In the genomic region with DNA sequence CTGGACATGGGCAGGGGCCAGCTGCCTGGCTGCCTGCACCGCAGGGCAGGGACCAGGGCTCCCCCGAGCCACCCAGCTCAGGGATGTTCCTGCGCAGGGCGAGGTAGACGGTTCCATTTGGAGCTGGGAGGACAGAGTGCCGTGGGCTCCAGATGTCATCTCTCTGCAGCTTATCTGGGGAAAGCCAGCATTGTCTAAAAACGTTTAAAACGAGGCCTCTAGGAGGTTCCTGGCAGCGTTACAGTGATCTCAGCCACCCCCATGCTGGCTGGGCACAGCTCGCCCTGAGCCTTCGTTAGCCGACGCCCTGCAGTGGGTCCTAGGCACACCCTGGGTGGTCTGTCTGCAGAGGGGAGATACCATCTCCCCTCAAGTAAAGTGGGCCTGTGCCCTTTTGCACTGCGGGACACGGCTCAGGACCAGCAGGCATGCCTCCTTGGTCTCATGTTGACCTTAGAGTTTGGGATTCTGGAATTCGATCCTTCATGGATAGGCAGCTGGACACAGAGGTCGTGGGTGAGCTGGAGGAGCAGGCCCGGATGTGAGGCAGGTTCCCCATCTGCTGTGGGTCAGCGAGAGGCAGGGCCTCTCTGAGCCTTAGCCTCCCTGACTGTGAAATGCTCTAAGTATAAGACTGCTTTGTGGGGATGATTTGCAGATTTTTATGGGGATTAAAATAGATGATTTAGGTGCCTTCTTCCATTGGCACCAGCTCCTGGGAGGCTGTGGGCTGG, we compare ENCODE assay signal across 13 cellular contexts. TPM values are rescaled to one million over a fixed set of nuclear protein-coding genes. Genes with fewer than 3 reads are reported as not detected.
DNase-seq lines count a peak whose midpoint lies in the region; ATAC-seq and TF ChIP-seq lines count a peak whose summit lies in the region.
"Had no signal": no experiment of that assay in that cellular context is flagged by ENCODE, and none has a peak within 500 bp of the region (broad histone marks: within the 10 kb centered on the region; RNA-seq: fewer than 3 reads in every experiment).

No MANE protein-coding gene starts in this region.

- H3K36me3 ChIP-seq in GM23338 (ENCODE audit: insufficient read depth) (no peaks in the 10 kb centered on the region), skeletal muscle tissue (ENCODE audit: control insufficient read depth in 3 of 3, insufficient read depth in 3 of 3, low read length in 3 of 3) (peaks cover 0 to 2% (median under 1%) of the 10 kb centered on the region in 3 donors)
- H3K36me3 ChIP-seq: adrenal gland, pancreas had no signal

- no peaks in the 10 kb centered on the region; the same call in 2 of the 3 replicates for H3K9me3 Mint-ChIP-seq in GM23338
- H3K9me3 Mint-ChIP-seq: CD4-positive, CD25-positive, alpha-beta regulatory T cell; stimulated activated naive CD8-positive, alpha-beta T cell treated with anti-CD3 and anti-CD28 coated beads, Interleukin-15, Interleukin-2, amounts not matched to agents 100 ng/mL and 50 ng/mL, for 24 hours had no signal

- WGBS in right cardiac atrium: 53% methylated on average over 19 of the region's 19 CpGs

- no peak overlapping the region; the same call in 2 of the 3 replicates for H3K4me3 Mint-ChIP-seq in GM23338
- no peak overlapping the region for H3K4me3 Mint-ChIP-seq in T-helper 17 cell
- H3K4me3 Mint-ChIP-seq: CD4-positive, CD25-positive, alpha-beta regulatory T cell; stimulated activated naive CD8-positive, alpha-beta T cell treated with anti-CD3 and anti-CD28 coated beads, Interleukin-15, Interleukin-2, amounts not matched to agents 100 ng/mL and 50 ng/mL, for 24 hours had no signal

- H3K27ac ChIP-seq in GM23338 (ENCODE audit: low read depth): no peak overlapping the region
- H3K27ac ChIP-seq in right cardiac atrium (ENCODE audit: low read length): no peak overlapping the region
- no peak overlapping the region for H3K27ac ChIP-seq in skeletal muscle tissue (ENCODE audit: low read depth, low read length)
- H3K27ac ChIP-seq: HL-60, pancreas had no signal

- no peak overlapping the region for H3K4me2 ChIP-seq in GM23338

- no peak overlapping the region for H2AFZ ChIP-seq in GM23338

- peaks cover 23% of the 10 kb centered on the region for H3K27me3 Mint-ChIP-seq in GM23338 (ENCODE audit: insufficient read depth, low read depth, poor library complexity)
- no peaks in the 10 kb centered on the region for H3K27me3 Mint-ChIP-seq in T-helper 17 cell
- H3K27me3 Mint-ChIP-seq: stimulated activated naive CD8-positive, alpha-beta T cell treated with anti-CD3 and anti-CD28 coated beads, Interleukin-15, Interleukin-2, amounts not matched to agents 100 ng/mL and 50 ng/mL, for 24 hours had no signal

- peak overlapping the region; percentile 89 for H3K27ac Mint-ChIP-seq in GM23338
- peak overlapping the region; percentile 79 for H3K27ac Mint-ChIP-seq in T-helper 17 cell
- H3K27ac Mint-ChIP-seq: stimulated activated naive CD8-positive, alpha-beta T cell treated with anti-CD3 and anti-CD28 coated beads, Interleukin-15, Interleukin-2, amounts not matched to agents 100 ng/mL and 50 ng/mL, for 24 hours had no signal

- H3K4me1 Mint-ChIP-seq in GM23338 (peaks cover 46% of the 10 kb centered on the region), T-helper 17 cell (peaks cover 10% of the 10 kb centered on the region)

- TF ChIP-seq CTCF in GM23338 (conservative IDR thresholded peaks at IDR 0.05; ENCODE audit: low read depth in 2 of 2): no peak

- H3K9ac ChIP-seq in skeletal muscle tissue (ENCODE audit: low read depth in 1 of 3, low read length in 3 of 3): peak overlapping the region; percentile 33 to 43 (median 38)

- H3K9me3 ChIP-seq in T-helper 17 cell (ENCODE audit: control insufficient read depth, low read length, poor library complexity, severe bottlenecking) (no peaks in the 10 kb centered on the region), right cardiac atrium (ENCODE audit: control insufficient read depth, low read length) (no peaks in the 10 kb centered on the region), skeletal muscle tissue (ENCODE audit: control insufficient read depth in 3 of 3, low read length in 3 of 3) (no peaks in the 10 kb centered on the region)
- H3K9me3 ChIP-seq: adrenal gland, pancreas had no signal

- peaks cover 4% of the 10 kb centered on the region; the same call in 1 of the 2 replicates for H3K79me2 ChIP-seq in GM23338 (replicated peaks; ENCODE audit: insufficient read depth)

- H3K27me3 ChIP-seq in GM23338 (ENCODE audit: insufficient read depth) (no peaks in the 10 kb centered on the region), right cardiac atrium (ENCODE audit: control insufficient read depth, insufficient read depth) (no peaks in the 10 kb centered on the region), skeletal muscle tissue (ENCODE audit: control insufficient read depth in 3 of 3, insufficient read depth in 3 of 3, low read length in 3 of 3) (no peaks in the 10 kb centered on the region)
- H3K27me3 ChIP-seq: adrenal gland, pancreas had no signal

- no peaks in the 10 kb centered on the region; the same call in 1 of the 2 replicates for H4K20me1 ChIP-seq in GM23338 (replicated peaks; ENCODE audit: insufficient read depth)

- ATAC-seq in GM23338 (no peak), T-helper 17 cell (no peak), right cardiac atrium (peak; percentile 10 to 30), HG03469 (IDR thresholded peaks at IDR 0.05; ENCODE audit: unreplicated experiment) (no peak), GM21526 (IDR thresholded peaks at IDR 0.05; ENCODE audit: low FRiP score, unreplicated experiment) (no peak)
- ATAC-seq: pancreas had no signal

- H3K9me2 ChIP-seq in GM23338 (ENCODE audit: insufficient read depth): no peaks in the 10 kb centered on the region

- DNase-seq in GM23338 (ENCODE audit: low spot score): no peak
- no peak for DNase-seq in T-helper 17 cell
- DNase-seq in right cardiac atrium: peak in 1 of 3 donors; percentile 64
- no peak for DNase-seq in GM03348 (ENCODE audit: low spot score)
- DNase-seq: adrenal gland; CD4-positive, CD25-positive, alpha-beta regulatory T cell; pancreas; stimulated activated CD4-positive, alpha-beta T cell treated with anti-CD3 and anti-CD28 coated beads, Interleukin-4, amount 100 ng/mL, for 1 hour had no signal

- intact Hi-C loops in right cardiac atrium (cut with DNase I): no loop called here

- H3K36me3 Mint-ChIP-seq in GM23338 (ENCODE audit: low read depth) (peaks cover 10% of the 10 kb centered on the region; the same call in 2 of the 3 replicates), T-helper 17 cell (ENCODE audit: low read depth) (no peaks in the 10 kb centered on the region)
- H3K36me3 Mint-ChIP-seq: CD4-positive, CD25-positive, alpha-beta regulatory T cell had no signal

- peaks cover 31% of the 10 kb centered on the region for H3K4me1 ChIP-seq in GM23338 (ENCODE audit: insufficient read depth)
- H3K4me1 ChIP-seq in right cardiac atrium (ENCODE audit: control insufficient read depth, insufficient read depth, low read length): peaks cover 3% of the 10 kb centered on the region
- H3K4me1 ChIP-seq in skeletal muscle tissue (ENCODE audit: control insufficient read depth in 3 of 3, insufficient read depth in 3 of 3, low read length in 3 of 3): peaks cover 9 to 22% (median 15%) of the 10 kb centered on the region in 3 donors
- H3K4me1 ChIP-seq: pancreas had no signal

- H3K4me3 ChIP-seq in GM23338 (no peak overlapping the region), right cardiac atrium (ENCODE audit: low read length) (no peak overlapping the region), skeletal muscle tissue (ENCODE audit: low read length in 3 of 3) (no peak overlapping the region)
- H3K4me3 ChIP-seq: adrenal gland, pancreas had no signal

- no peaks in the 10 kb centered on the region for H3F3A ChIP-seq in GM23338 (replicated peaks; ENCODE audit: low read depth)

TF ChIP-seq in GM23338, 12 proteins besides CTCF, POLR2A, EP300 and RAD21 (continues in another document):
- TF ChIP-seq, protein P1, sequence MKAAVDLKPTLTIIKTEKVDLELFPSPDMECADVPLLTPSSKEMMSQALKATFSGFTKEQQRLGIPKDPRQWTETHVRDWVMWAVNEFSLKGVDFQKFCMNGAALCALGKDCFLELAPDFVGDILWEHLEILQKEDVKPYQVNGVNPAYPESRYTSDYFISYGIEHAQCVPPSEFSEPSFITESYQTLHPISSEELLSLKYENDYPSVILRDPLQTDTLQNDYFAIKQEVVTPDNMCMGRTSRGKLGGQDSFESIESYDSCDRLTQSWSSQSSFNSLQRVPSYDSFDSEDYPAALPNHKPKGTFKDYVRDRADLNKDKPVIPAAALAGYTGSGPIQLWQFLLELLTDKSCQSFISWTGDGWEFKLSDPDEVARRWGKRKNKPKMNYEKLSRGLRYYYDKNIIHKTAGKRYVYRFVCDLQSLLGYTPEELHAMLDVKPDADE (IDR thresholded peaks at IDR 0.05): no peak
- no peak for TF ChIP-seq ZNF114 (CRISPR knock-in tag; IDR thresholded peaks at IDR 0.05)
- TF ChIP-seq JUNB (IDR thresholded peaks at IDR 0.05; ENCODE audit: unreplicated experiment): no peak
- TF ChIP-seq CREB1 (CRISPR knock-in tag; IDR thresholded peaks at IDR 0.05; ENCODE audit: low read depth): no peak
- TF ChIP-seq POLR2AphosphoS5 (IDR thresholded peaks at IDR 0.05; ENCODE audit: low read depth): no peak

RNA-seq across cellular contexts. Expression of gene SYNGR1, which starts 14.1 kb away (rescaled TPM):
- total RNA-seq in GM23338 (2014; rRNA removed; shearing (Covaris generic)): 12.3 and 30.9 TPM in 2 replicates
- polyA plus RNA-seq in GM23338 (2016; fragmentation: Nextera tagmentation; extraction: Ambion mirVana) (37.0 and 37.7 TPM in 2 replicates), right cardiac atrium (101 TPM)
- total RNA-seq in T-helper 17 cell (1 to 10 TPM in 1 of 2 donors, under 1 TPM in 1; 0.47 to 1.1 TPM), right cardiac atrium (10 to 100 TPM; 66.4 to 82.0 (median 70.5) TPM), skeletal muscle tissue (5.7 TPM)

RNA-seq across cellular contexts. Expression of gene TAB1, which starts 35.7 kb away (rescaled TPM):
- total RNA-seq in GM23338 (2014; rRNA removed; shearing (Covaris generic)): 18.0 and 27.5 TPM in 2 replicates
- polyA plus RNA-seq in GM23338 (2016; fragmentation: Nextera tagmentation; extraction: Ambion mirVana) (10.7 and 12.4 TPM in 2 replicates), right cardiac atrium (16.2 TPM)
- total RNA-seq in T-helper 17 cell (10 to 100 TPM; 22.0 to 23.6 TPM), right cardiac atrium (10 to 100 TPM; 14.9 to 18.7 (median 17.3) TPM), skeletal muscle tissue (12.0 TPM)

RNA-seq across cellular contexts. Expression of gene RPL3, which starts 44.5 kb away (rescaled TPM):
- total RNA-seq in GM23338 (2014; rRNA removed; shearing (Covaris generic)): 2,755 and 3,244 TPM in 2 replicates
- polyA plus RNA-seq in GM23338 (2016; fragmentation: Nextera tagmentation; extraction: Ambion mirVana) (1,846 and 1,983 TPM in 2 replicates), right cardiac atrium (1,325 TPM)
- total RNA-seq in T-helper 17 cell (1,000 to 10,000 TPM; 3,215 to 3,260 TPM), right cardiac atrium (1,000 to 10,000 TPM in 2 of 4 donors, 100 to 1,000 TPM in 2; 948 to 1,416 (median 984) TPM), skeletal muscle tissue (2,602 TPM)

Comparison
In these comparisons a context has a peak if more than half of its experiments do, and no peak if none do; other contexts are left out.
1. ATAC-seq: peak in right cardiac atrium (2 of 2); none in GM23338 (single experiment), T-helper 17 cell (single experiment), HG03469 (single experiment) and GM21526 (single experiment).